In genomic region chrX:153970398-153971123, GRCh38 we compare ENCODE assay signal across 8 cellular contexts. TPM values are rescaled to one million over a fixed set of nuclear protein-coding genes. Genes with fewer than 3 reads are reported as not detected.
DNase-seq lines count a peak whose midpoint lies in the region; ATAC-seq and TF ChIP-seq lines count a peak whose summit lies in the region.

No MANE protein-coding gene starts in this region.

- H3K36me3 ChIP-seq in SK-N-MC (ENCODE audit: insufficient read depth, low read length) (peaks cover 10% of the 10 kb centered on the region; the same call in 1 of the 2 replicates), duodenal mucosa (ENCODE audit: control insufficient read depth in 1 of 2, insufficient read depth in 2 of 2, low read length in 2 of 2) (no peaks in the 10 kb centered on the region), lower lobe of right lung (no peaks in the 10 kb centered on the region)

- H3K4me3 ChIP-seq in SK-N-MC (peak overlapping the region; percentile 93), duodenal mucosa (ENCODE audit: low read depth in 1 of 2, low read length in 2 of 2) (peak overlapping the region; percentile 86 to 88), lower lobe of right lung (peak overlapping the region; percentile 74)

- intact Hi-C loops in lower lobe of right lung (cut with DNase I): no loop called here

- H3K9me3 ChIP-seq in SK-N-MC (ENCODE audit: low read depth, low read length) (no peaks in the 10 kb centered on the region), duodenal mucosa (ENCODE audit: control insufficient read depth in 1 of 2, low read length in 2 of 2) (no peaks in the 10 kb centered on the region), lower lobe of right lung (no peaks in the 10 kb centered on the region)

- H3K4me1 ChIP-seq in duodenal mucosa (ENCODE audit: control insufficient read depth in 1 of 2, insufficient read depth in 2 of 2, low read length in 2 of 2) (peaks cover 41 to 52% of the 10 kb centered on the region in 2 donors), lower lobe of right lung (peaks cover 50% of the 10 kb centered on the region)

- ATAC-seq in GM18498 (IDR thresholded peaks at IDR 0.05; ENCODE audit: unreplicated experiment) (peak; percentile 4), lower lobe of right lung (peak; percentile 10 to 34), GM21447 (IDR thresholded peaks at IDR 0.05; ENCODE audit: unreplicated experiment) (no peak)

- H3K27ac ChIP-seq in SK-N-MC (peak overlapping the region; percentile 100), duodenal mucosa (ENCODE audit: low read depth, low read length) (peak overlapping the region; percentile 97), lower lobe of right lung (peak overlapping the region; percentile 99), temporal lobe (ENCODE audit: low read depth, low read length) (peak overlapping the region; percentile 96)

- peak overlapping the region; percentile 100 for H3K9ac ChIP-seq in SK-N-MC (ENCODE audit: insufficient read length)
- H3K9ac ChIP-seq in duodenal mucosa (ENCODE audit: low read depth in 1 of 2, low read length in 2 of 2): peak overlapping the region; percentile 68 to 98

- TF ChIP-seq CTCF in lower lobe of right lung (IDR thresholded peaks at IDR 0.05): no peak

- DNase-seq in AG08396 (ENCODE audit: low spot score) (peak; percentile 55), HuH-7 (ENCODE audit: low spot score) (peak; percentile 45), SK-N-MC (ENCODE audit: low read depth, low spot score) (no peak), lower lobe of right lung (no peak)

- H3K27me3 ChIP-seq in duodenal mucosa (ENCODE audit: control insufficient read depth in 1 of 2, insufficient read depth in 2 of 2, low read length in 2 of 2): no peaks in the 10 kb centered on the region
- H3K27me3 ChIP-seq in lower lobe of right lung (ENCODE audit: low read depth): no peaks in the 10 kb centered on the region

RNA-seq across cellular contexts. Expression of gene HCFC1, which starts 1.1 kb away (rescaled TPM):
- total RNA-seq in lower lobe of right lung: 48.4 TPM
- total RNA-seq in temporal lobe: 20.4 TPM

RNA-seq across cellular contexts. Expression of gene TMEM187, which starts 2.0 kb away (rescaled TPM):
- total RNA-seq in lower lobe of right lung: 7.6 TPM
- 1.7 TPM for total RNA-seq in temporal lobe

RNA-seq across cellular contexts. Expression of gene RENBP, which starts 26.1 kb away (rescaled TPM):
- total RNA-seq in lower lobe of right lung: 57.0 TPM
- 1.5 TPM for total RNA-seq in temporal lobe

RNA-seq across cellular contexts. Expression of gene NAA10, which starts 35.7 kb away (rescaled TPM):
- total RNA-seq in lower lobe of right lung (69.2 TPM), temporal lobe (18.7 TPM)

RNA-seq across cellular contexts. Expression of gene ARHGAP4, which starts 44.5 kb away (rescaled TPM):
- 70.7 TPM for total RNA-seq in lower lobe of right lung
- 3.2 TPM for total RNA-seq in temporal lobe

Comparison
In these comparisons a context has a peak if more than half of its experiments do, and no peak if none do; other contexts are left out.
1. DNase-seq: peak in AG08396 (single experiment) and HuH-7 (single experiment); none in SK-N-MC (single experiment) and lower lobe of right lung (single experiment).
2. RNA of gene RENBP, which starts 26.1 kb away (total RNA-seq): 57.0 TPM in lower lobe of right lung (single experiment); 1.5 TPM in temporal lobe (single experiment); every median in the first group is over 10 times any median in the second.
3. Peak in every context shown above with its lines, with median percentiles within 50 percentile points of each other: H3K27ac ChIP-seq and H3K4me3 ChIP-seq.